13 cellular contexts compared by ENCODE assay signal in genomic region chr6:38346291-38347079, GRCh38.
DNase-seq lines count a peak whose midpoint lies in the region; ATAC-seq and TF ChIP-seq lines count a peak whose summit lies in the region.
"Had no signal": no experiment of that assay in that cellular context is flagged by ENCODE, and none has a peak within 500 bp of the region (broad histone marks: within the 10 kb centered on the region; RNA-seq: fewer than 3 reads in every experiment).

No MANE protein-coding gene starts in this region.

- WGBS in GM23248 (ENCODE audit: low coverage in 1 of 2, low lambda C conversion rate in 2 of 2, missing lambda C conversion rate in 2 of 2), 2 experiments = 53 to 55% methylated on average over 5 of the region's 5 CpGs

- in situ Hi-C loops in GM23248 (cut with MboI) = no loop called here

- no peak for TF ChIP-seq CTCF in epithelial cell of proximal tubule (conservative IDR thresholded peaks at IDR 0.05; ENCODE audit: low read depth, low read length)

- H3K36me3 ChIP-seq in GM23248 (ENCODE audit: low read depth) (no peaks in the 10 kb centered on the region), SJCRH30 (no peaks in the 10 kb centered on the region)

- H3K9me3 ChIP-seq in GM23248 (ENCODE audit: low read depth) = no peaks in the 10 kb centered on the region
- no peaks in the 10 kb centered on the region for H3K9me3 ChIP-seq in SJCRH30 (replicated peaks)

- ATAC-seq in HG02571 (IDR thresholded peaks at IDR 0.05; ENCODE audit: unreplicated experiment) (no peak), esophagus mucosa (no peak)

- H3K4me1 ChIP-seq in GM23248 (ENCODE audit: insufficient read depth) (peaks cover 32% of the 10 kb centered on the region), SJCRH30 (peaks cover 13% of the 10 kb centered on the region)

- peaks cover 16% of the 10 kb centered on the region for H3F3A ChIP-seq in GM23248 (ENCODE audit: insufficient read depth)

- peak overlapping the region; percentile 16 for H3K4me2 ChIP-seq in GM23248 (ENCODE audit: unreplicated experiment)

- no peak overlapping the region for H2AFZ ChIP-seq in GM23248

- no peak overlapping the region for H3K9ac ChIP-seq in GM23248

- no peaks in the 10 kb centered on the region for H3K9me2 ChIP-seq in GM23248 (ENCODE audit: insufficient read depth)

- H3K27me3 ChIP-seq in GM23248 (replicated peaks; ENCODE audit: insufficient read depth) = no peaks in the 10 kb centered on the region
- no peaks in the 10 kb centered on the region for H3K27me3 ChIP-seq in SJCRH30

- peak overlapping the region; percentile 38 for H3K27ac ChIP-seq in GM23248
- H3K27ac ChIP-seq in SJCRH30 = no peak overlapping the region

- no peaks in the 10 kb centered on the region for H4K20me1 ChIP-seq in GM23248 (ENCODE audit: insufficient read depth)

- DNase-seq in GM23248 = peak; percentile 84
- peak; percentile 9 to 47 for DNase-seq in SJCRH30
- DNase-seq in epithelial cell of proximal tubule (ENCODE audit: low read depth) = peak; percentile 64
- peak; percentile 89 for DNase-seq in renal cortical epithelial cell (ENCODE audit: low read depth)
- DNase-seq in NAMALWA (ENCODE audit: low spot score) = no peak
- no peak for DNase-seq in NK-92 treated with Interleukin-12 subunit alpha and Interleukin-12 subunit beta, amount 100 ng/mL, for 24 hours (lab: John Stamatoyannopoulos, UW)
- DNase-seq: activated naive CD8-positive, alpha-beta T cell treated with anti-CD3 and anti-CD28 coated beads for 36 hours; DMS53; effector CD8-positive, alpha-beta T cell; NCI-H1105 treated with DMSO at 0.1 percent for 48 hours; T1000 had no signal

- H3K79me2 ChIP-seq in GM23248 (ENCODE audit: insufficient read depth) = no peaks in the 10 kb centered on the region

- no peak overlapping the region for H3K4me3 ChIP-seq in GM23248
- no peak overlapping the region for H3K4me3 ChIP-seq in SJCRH30
- no peak overlapping the region for H3K4me3 ChIP-seq in epithelial cell of proximal tubule (ENCODE audit: low read depth, low read length)

Comparison
In these comparisons a context has a peak if more than half of its experiments do, and no peak if none do; other contexts are left out.
1. DNase-seq: peak in GM23248 (single experiment), SJCRH30 (2 of 2), epithelial cell of proximal tubule (single experiment) and renal cortical epithelial cell (single experiment); none in NAMALWA (single experiment) and NK-92 treated with Interleukin-12 subunit alpha and Interleukin-12 subunit beta, amount 100 ng/mL, for 24 hours (single experiment).